In genomic region chr13:79749556-79749955, GRCh38 we compare ENCODE assay signal across 1 cellular context.
TF ChIP-seq lines count a peak whose summit lies in the region.

No MANE protein-coding gene starts in this region.

TF ChIP-seq in SK-N-SH, 30 proteins besides CTCF, POLR2A, EP300 and RAD21 (continued from another document):
- TF ChIP-seq PBX3 (IDR thresholded peaks at IDR 0.05) (no peak), USF2 (IDR thresholded peaks at IDR 0.05; ENCODE audit: borderline replicate concordance, low read depth, low read length) (no peak), NFIC (IDR thresholded peaks at IDR 0.05; ENCODE audit: borderline replicate concordance) (no peak), RCOR1 (IDR thresholded peaks at IDR 0.05; ENCODE audit: low read length) (no peak), GATA2 (CRISPR knock-in tag; IDR thresholded peaks at IDR 0.05) (no peak), EZH2phosphoT487 (IDR thresholded peaks at IDR 0.05; ENCODE audit: borderline replicate concordance, low read depth) (no peak), CHD2 (IDR thresholded peaks at IDR 0.05; ENCODE audit: low read length, partially characterized antibody) (no peak), YY1 (IDR thresholded peaks at IDR 0.05; ENCODE audit: low read depth) (no peak)
